In genomic region chr12:6612247-6612646, GRCh38 we compare ENCODE assay signal across 9 cellular contexts. TPM values are rescaled to one million over a fixed set of nuclear protein-coding genes. Genes with fewer than 3 reads are reported as not detected.
DNase-seq lines count a peak whose midpoint lies in the region; ATAC-seq and TF ChIP-seq lines count a peak whose summit lies in the region.
"Had no signal": no experiment of that assay in that cellular context is flagged by ENCODE, and none has a peak within 500 bp of the region (broad histone marks: within the 10 kb centered on the region; RNA-seq: fewer than 3 reads in every experiment).

No MANE protein-coding gene starts in this region.

- TF ChIP-seq CTCF in cardiac muscle cell (IDR thresholded peaks at IDR 0.05; ENCODE audit: low read depth, low read length) (no peak), type B pancreatic cell (conservative IDR thresholded peaks at IDR 0.05) (no peak), GM10266 (IDR thresholded peaks at IDR 0.05; ENCODE audit: control insufficient read depth, insufficient read depth, low read depth, missing control alignments) (no peak)

- H3K27ac ChIP-seq in cardiac muscle cell = peak overlapping the region; percentile 88

- peaks cover 33% of the 10 kb centered on the region for H3K4me1 ChIP-seq in cardiac muscle cell (ENCODE audit: low read depth)

- H3K4me3 ChIP-seq in cardiac muscle cell = no peak overlapping the region

- H3K9me3 Mint-ChIP-seq in memory B cell (no peaks in the 10 kb centered on the region), type B pancreatic cell (no peaks in the 10 kb centered on the region)

- intact Hi-C loops in left ventricle myocardium superior (cut with micrococcal nuclease) = no loop called here

- H3K27me3 Mint-ChIP-seq in memory B cell (no peaks in the 10 kb centered on the region), type B pancreatic cell (no peaks in the 10 kb centered on the region)

- DNase-seq in cardiac muscle cell (ENCODE audit: low read depth in 1 of 2, low spot score in 1 of 2) (no peak), left ventricle myocardium superior (no peak), memory B cell (ENCODE audit: low spot score in 2 of 2) (no peak), type B pancreatic cell (ENCODE audit: extremely low spot score, unreplicated experiment) (no peak), GM10266 (ENCODE audit: extremely low spot score) (no peak), NCI-H2081 (lab: John Stamatoyannopoulos, UW) (no peak), NCI-H2029 treated with DMSO at 0.1 percent for 48 hours (lab: John Stamatoyannopoulos, UW) (no peak)
- peak; percentile 14 for DNase-seq in activated effector memory CD4-positive, alpha-beta T cell treated with Interleukin-2 at 50 U/mL for 16 hours

- H3K4me3 Mint-ChIP-seq in memory B cell (peak overlapping the region; percentile 36), type B pancreatic cell (no peak overlapping the region)

- H3K4me1 Mint-ChIP-seq in memory B cell (peaks cover 37% of the 10 kb centered on the region), type B pancreatic cell (ENCODE audit: unreplicated experiment) (peaks cover 25% of the 10 kb centered on the region)

- H3K27ac Mint-ChIP-seq in memory B cell (peak overlapping the region; percentile 92), type B pancreatic cell (peak overlapping the region; percentile 13)

- H3K36me3 ChIP-seq in cardiac muscle cell = no peaks in the 10 kb centered on the region

- ATAC-seq in left ventricle myocardium superior = no peak
- no peak for ATAC-seq in memory B cell (ENCODE audit: low read depth)

- H3K36me3 Mint-ChIP-seq in memory B cell (no peaks in the 10 kb centered on the region), type B pancreatic cell (no peaks in the 10 kb centered on the region)

- H3K27me3 ChIP-seq in cardiac muscle cell = no peaks in the 10 kb centered on the region

- no peaks in the 10 kb centered on the region for H3K9me3 ChIP-seq in cardiac muscle cell (ENCODE audit: low read depth)

RNA-seq across cellular contexts. Expression of gene CHD4, which starts 5.1 kb away (rescaled TPM):
- total RNA-seq in cardiac muscle cell (363 and 580 TPM in 2 replicates), left ventricle myocardium superior (159 TPM), type B pancreatic cell (ENCODE audit: low replicate concordance) (270 and 289 TPM in 2 replicates)
- polyA plus RNA-seq in cardiac muscle cell = 155 and 204 TPM in 2 replicates

RNA-seq across cellular contexts. Expression of gene LPAR5, which starts 23.5 kb away (rescaled TPM):
- total RNA-seq in cardiac muscle cell (0.07 and 0.71 TPM in 2 replicates), left ventricle myocardium superior (8.6 TPM), type B pancreatic cell (ENCODE audit: low replicate concordance) (2.7 and 19.9 TPM in 2 replicates)
- 0.10 and 0.78 TPM in 2 replicates for polyA plus RNA-seq in cardiac muscle cell
- total RNA-seq: lung microvascular endothelial cell had no signal

RNA-seq across cellular contexts. Expression of gene ACRBP, which starts 35.0 kb away (rescaled TPM):
- total RNA-seq in cardiac muscle cell (0.99 and 2.8 TPM in 2 replicates), left ventricle myocardium superior (2.2 TPM), type B pancreatic cell (ENCODE audit: low replicate concordance) (3.9 and 7.1 TPM in 2 replicates)
- polyA plus RNA-seq in cardiac muscle cell = 2.6 and 7.0 TPM in 2 replicates

RNA-seq across cellular contexts. Expression of gene NOP2, which starts 44.2 kb away (rescaled TPM):
- total RNA-seq in cardiac muscle cell (20.4 and 45.5 TPM in 2 replicates), left ventricle myocardium superior (16.1 TPM), type B pancreatic cell (ENCODE audit: low replicate concordance) (60.9 and 106 TPM in 2 replicates)
- polyA plus RNA-seq in cardiac muscle cell = 36.2 and 38.2 TPM in 2 replicates

RNA-seq across cellular contexts. Expression of gene ING4, which starts 50.7 kb away (rescaled TPM):
- total RNA-seq in cardiac muscle cell (95.2 and 107 TPM in 2 replicates), left ventricle myocardium superior (30.1 TPM), type B pancreatic cell (ENCODE audit: low replicate concordance) (58.1 and 102 TPM in 2 replicates)
- 95.3 and 96.2 TPM in 2 replicates for polyA plus RNA-seq in cardiac muscle cell
